1 cellular context compared by ENCODE assay signal in genomic region chr10:16814081-16814480, GRCh38.
TF ChIP-seq lines count a peak whose summit lies in the region.

No MANE protein-coding gene starts in this region.

TF ChIP-seq in HEK293, 187 proteins besides CTCF, POLR2A, EP300 and RAD21 (continued from another document):
- TF ChIP-seq, protein P1, sequence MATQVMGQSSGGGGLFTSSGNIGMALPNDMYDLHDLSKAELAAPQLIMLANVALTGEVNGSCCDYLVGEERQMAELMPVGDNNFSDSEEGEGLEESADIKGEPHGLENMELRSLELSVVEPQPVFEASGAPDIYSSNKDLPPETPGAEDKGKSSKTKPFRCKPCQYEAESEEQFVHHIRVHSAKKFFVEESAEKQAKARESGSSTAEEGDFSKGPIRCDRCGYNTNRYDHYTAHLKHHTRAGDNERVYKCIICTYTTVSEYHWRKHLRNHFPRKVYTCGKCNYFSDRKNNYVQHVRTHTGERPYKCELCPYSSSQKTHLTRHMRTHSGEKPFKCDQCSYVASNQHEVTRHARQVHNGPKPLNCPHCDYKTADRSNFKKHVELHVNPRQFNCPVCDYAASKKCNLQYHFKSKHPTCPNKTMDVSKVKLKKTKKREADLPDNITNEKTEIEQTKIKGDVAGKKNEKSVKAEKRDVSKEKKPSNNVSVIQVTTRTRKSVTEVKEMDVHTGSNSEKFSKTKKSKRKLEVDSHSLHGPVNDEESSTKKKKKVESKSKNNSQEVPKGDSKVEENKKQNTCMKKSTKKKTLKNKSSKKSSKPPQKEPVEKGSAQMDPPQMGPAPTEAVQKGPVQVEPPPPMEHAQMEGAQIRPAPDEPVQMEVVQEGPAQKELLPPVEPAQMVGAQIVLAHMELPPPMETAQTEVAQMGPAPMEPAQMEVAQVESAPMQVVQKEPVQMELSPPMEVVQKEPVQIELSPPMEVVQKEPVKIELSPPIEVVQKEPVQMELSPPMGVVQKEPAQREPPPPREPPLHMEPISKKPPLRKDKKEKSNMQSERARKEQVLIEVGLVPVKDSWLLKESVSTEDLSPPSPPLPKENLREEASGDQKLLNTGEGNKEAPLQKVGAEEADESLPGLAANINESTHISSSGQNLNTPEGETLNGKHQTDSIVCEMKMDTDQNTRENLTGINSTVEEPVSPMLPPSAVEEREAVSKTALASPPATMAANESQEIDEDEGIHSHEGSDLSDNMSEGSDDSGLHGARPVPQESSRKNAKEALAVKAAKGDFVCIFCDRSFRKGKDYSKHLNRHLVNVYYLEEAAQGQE (tag by site-specific recombination; IDR thresholded peaks at IDR 0.05), result no peak
- TF ChIP-seq AEBP2 (tag by site-specific recombination; IDR thresholded peaks at IDR 0.05; ENCODE audit: borderline replicate concordance) (no peak), EGR2 (tag by site-specific recombination; IDR thresholded peaks at IDR 0.05; ENCODE audit: low read depth) (no peak), HIC1 (tag by site-specific recombination; IDR thresholded peaks at IDR 0.05) (no peak)
